ENCODE assay signal across 8 cellular contexts in genomic region chr12:120290541-120291312, GRCh38.
DNase-seq lines count a peak whose midpoint lies in the region; ATAC-seq and TF ChIP-seq lines count a peak whose summit lies in the region.

No MANE protein-coding gene starts in this region.

- no peak for TF ChIP-seq CTCF in GM13976 (IDR thresholded peaks at IDR 0.05; ENCODE audit: borderline replicate concordance, control extremely low read depth, extremely low read depth, insufficient read depth, missing control alignments)

- in situ Hi-C loops in GM13976 (cut with MboI; ENCODE audit: low sequenced_read_pairs, unreplicated experiment), result no loop called here

- DNase-seq in GM13976 (ENCODE audit: low spot score), result peak; percentile 17
- peak; percentile 36 for DNase-seq in NCI-H748 treated with DMSO at 0.1 percent for 48 hours (lab: John Stamatoyannopoulos, UW)
- DNase-seq in activated naive CD4-positive, alpha-beta T cell treated with Interleukin-2 at 50 U/mL for 16 hours, result peak; percentile 49
- DNase-seq in stimulated activated CD4-positive, alpha-beta T cell treated with anti-CD3 and anti-CD28 coated beads, Interleukin-2, amount 100 ng/mL, for 24 hours, result peak; percentile 46 to 58
- no peak for DNase-seq in HCEC 1CT
- DNase-seq in NCI-H446 treated with DMSO at 0.1 percent for 48 hours (lab: John Stamatoyannopoulos, UW), result no peak

- H3K9me3 ChIP-seq in iPS-18c (ENCODE audit: control insufficient read depth, insufficient read depth, low read length), result peaks cover under 1% of the 10 kb centered on the region

- ATAC-seq in GM19463 (IDR thresholded peaks at IDR 0.05; ENCODE audit: unreplicated experiment), result no peak

- peak overlapping the region; percentile 6; the same call in 1 of the 2 replicates for H3K4me3 ChIP-seq in iPS-18c (ENCODE audit: insufficient read depth, low read depth, low read length)

Comparison
In these comparisons a context has a peak if more than half of its experiments do, and no peak if none do; other contexts are left out.
1. DNase-seq: peak in GM13976 (single experiment), NCI-H748 treated with DMSO at 0.1 percent for 48 hours (single experiment), activated naive CD4-positive, alpha-beta T cell treated with Interleukin-2 at 50 U/mL for 16 hours (single experiment) and stimulated activated CD4-positive, alpha-beta T cell treated with anti-CD3 and anti-CD28 coated beads, Interleukin-2, amount 100 ng/mL, for 24 hours (2 of 2); none in HCEC 1CT (single experiment) and NCI-H446 treated with DMSO at 0.1 percent for 48 hours (single experiment).